Comparison of ENCODE assay signal across 11 cellular contexts in the genomic region with DNA sequence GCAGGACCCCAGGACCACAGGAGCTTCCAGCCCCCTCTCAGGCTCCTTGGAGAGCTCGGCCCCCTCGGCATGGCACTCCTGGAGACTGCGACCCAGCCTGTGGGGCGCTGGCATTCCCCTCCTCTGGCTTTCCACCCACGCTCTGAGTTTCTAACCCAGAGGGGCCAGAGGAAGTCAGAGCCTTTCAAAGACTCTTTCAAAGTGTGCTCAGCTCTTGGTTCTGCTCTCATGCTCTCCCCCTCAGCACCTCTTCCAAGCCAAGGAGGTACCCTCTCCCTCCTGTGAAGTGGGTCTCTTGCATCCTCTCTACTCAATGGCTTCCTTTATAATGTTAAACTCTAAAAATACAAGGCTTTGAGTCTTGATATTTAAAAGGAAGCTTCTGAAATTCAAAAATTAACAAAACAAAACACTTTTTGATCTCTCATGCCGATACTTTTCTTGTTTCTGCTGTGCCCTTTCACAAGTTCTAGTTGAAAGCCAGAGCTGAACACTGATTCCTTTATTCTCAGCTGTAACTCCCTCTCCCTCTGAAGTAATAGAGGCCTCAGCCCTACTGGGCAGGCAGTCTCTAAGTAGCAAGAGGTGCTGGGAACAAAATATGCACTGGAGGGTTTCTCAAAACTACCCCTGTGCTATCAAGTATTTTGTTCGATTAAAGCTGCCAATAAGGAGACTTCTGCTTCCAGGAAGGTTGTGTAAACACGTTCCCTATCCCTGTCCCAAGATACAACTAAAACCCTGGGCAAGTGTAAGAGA.
DNase-seq lines count a peak whose midpoint lies in the region; TF ChIP-seq lines count a peak whose summit lies in the region.
"Had no signal": no experiment of that assay in that cellular context is flagged by ENCODE, and none has a peak within 500 bp of the region (broad histone marks: within the 10 kb centered on the region; RNA-seq: fewer than 3 reads in every experiment).

No MANE protein-coding gene starts in this region.

- no peaks in the 10 kb centered on the region for H3K36me3 Mint-ChIP-seq in activated naive CD4-positive, alpha-beta T cell treated with anti-CD3 and anti-CD28 coated beads, Interleukin-2, amount 50 U/mL, for 24 hours
- H3K36me3 Mint-ChIP-seq in activated naive CD4-positive, alpha-beta T cell treated with anti-CD3 and anti-CD28 coated beads, Interleukin-2, amount 10 ng/mL, durations not matched to agents 7 days and 5 days = no peaks in the 10 kb centered on the region
- peaks cover 3% of the 10 kb centered on the region for H3K36me3 Mint-ChIP-seq in nephron (ENCODE audit: low read depth)
- H3K36me3 Mint-ChIP-seq in type B pancreatic cell = no peaks in the 10 kb centered on the region

- H3K4me3 ChIP-seq in astrocyte of the spinal cord (ENCODE audit: low read depth, low read length) = no peak overlapping the region
- H3K4me3 ChIP-seq: lung had no signal

- in situ Hi-C loops in astrocyte of the spinal cord (cut with HindIII; ENCODE audit: low sequenced_read_pairs) = no loop called here

- no peak overlapping the region for H3K4me3 Mint-ChIP-seq in activated naive CD4-positive, alpha-beta T cell treated with anti-CD3 and anti-CD28 coated beads, Interleukin-2, amount 50 U/mL, for 24 hours
- no peak overlapping the region for H3K4me3 Mint-ChIP-seq in activated naive CD4-positive, alpha-beta T cell treated with anti-CD3 and anti-CD28 coated beads, Interleukin-2, amount 10 ng/mL, durations not matched to agents 7 days and 5 days
- no peak overlapping the region for H3K4me3 Mint-ChIP-seq in nephron
- H3K4me3 Mint-ChIP-seq in type B pancreatic cell = no peak overlapping the region

- no peaks in the 10 kb centered on the region for H3K9me3 Mint-ChIP-seq in activated naive CD4-positive, alpha-beta T cell treated with anti-CD3 and anti-CD28 coated beads, Interleukin-2, amount 50 U/mL, for 24 hours
- no peaks in the 10 kb centered on the region for H3K9me3 Mint-ChIP-seq in activated naive CD4-positive, alpha-beta T cell treated with anti-CD3 and anti-CD28 coated beads, Interleukin-2, amount 10 ng/mL, durations not matched to agents 7 days and 5 days
- H3K9me3 Mint-ChIP-seq in nephron = peaks cover 17% of the 10 kb centered on the region
- H3K9me3 Mint-ChIP-seq in type B pancreatic cell = peaks cover 3% of the 10 kb centered on the region

- no peak for DNase-seq in activated naive CD4-positive, alpha-beta T cell treated with anti-CD3 and anti-CD28 coated beads, Interleukin-2, amount 10 ng/mL, durations not matched to agents 7 days and 5 days
- DNase-seq in astrocyte of the spinal cord (ENCODE audit: low read depth, low spot score) (peak; percentile 12), type B pancreatic cell (ENCODE audit: extremely low spot score, unreplicated experiment) (peak; percentile 37), occipital lobe (lab: John Stamatoyannopoulos, UW) (no peak), OCI-M2 (lab: John Stamatoyannopoulos, UW; ENCODE audit: unreplicated experiment) (no peak), NCI-H446 treated with DMSO at 0.1 percent for 48 hours (lab: John Stamatoyannopoulos, UW) (no peak)
- DNase-seq: BE2C, Karpas-422 had no signal

- H3K4me1 Mint-ChIP-seq in activated naive CD4-positive, alpha-beta T cell treated with anti-CD3 and anti-CD28 coated beads, Interleukin-2, amount 50 U/mL, for 24 hours = peaks cover 26% of the 10 kb centered on the region
- peaks cover 13% of the 10 kb centered on the region for H3K4me1 Mint-ChIP-seq in activated naive CD4-positive, alpha-beta T cell treated with anti-CD3 and anti-CD28 coated beads, Interleukin-2, amount 10 ng/mL, durations not matched to agents 7 days and 5 days
- H3K4me1 Mint-ChIP-seq in nephron = peaks cover 5% of the 10 kb centered on the region
- H3K4me1 Mint-ChIP-seq in type B pancreatic cell (ENCODE audit: unreplicated experiment) = peaks cover 8% of the 10 kb centered on the region

- H3K27me3 Mint-ChIP-seq in activated naive CD4-positive, alpha-beta T cell treated with anti-CD3 and anti-CD28 coated beads, Interleukin-2, amount 50 U/mL, for 24 hours = no peaks in the 10 kb centered on the region
- H3K27me3 Mint-ChIP-seq in activated naive CD4-positive, alpha-beta T cell treated with anti-CD3 and anti-CD28 coated beads, Interleukin-2, amount 10 ng/mL, durations not matched to agents 7 days and 5 days = peaks cover 8% of the 10 kb centered on the region
- H3K27me3 Mint-ChIP-seq in nephron (ENCODE audit: low read depth) (no peaks in the 10 kb centered on the region), type B pancreatic cell (no peaks in the 10 kb centered on the region)

- H3K27ac Mint-ChIP-seq in activated naive CD4-positive, alpha-beta T cell treated with anti-CD3 and anti-CD28 coated beads, Interleukin-2, amount 50 U/mL, for 24 hours = peak overlapping the region; percentile 85
- H3K27ac Mint-ChIP-seq in activated naive CD4-positive, alpha-beta T cell treated with anti-CD3 and anti-CD28 coated beads, Interleukin-2, amount 10 ng/mL, durations not matched to agents 7 days and 5 days = no peak overlapping the region
- H3K27ac Mint-ChIP-seq in nephron (peak overlapping the region; percentile 15 to 77 (median 71)), type B pancreatic cell (no peak overlapping the region)

- TF ChIP-seq CTCF in astrocyte of the spinal cord (IDR thresholded peaks at IDR 0.05; ENCODE audit: low read depth, low read length) = no peak
- TF ChIP-seq CTCF in nephron (IDR thresholded peaks at IDR 0.05; ENCODE audit: unreplicated experiment in 3 of 3) = no peak
- TF ChIP-seq CTCF in type B pancreatic cell (conservative IDR thresholded peaks at IDR 0.05) = no peak

- CTCF ChIA-PET in activated naive CD4-positive, alpha-beta T cell treated with anti-CD3 and anti-CD28 coated beads, Interleukin-2, amount 10 ng/mL, durations not matched to agents 7 days and 5 days (lab: Charles Lee) = interaction anchor here (0.7 kb wide), 1 partner anchor 184 kb away, joined by 3 read pairs; no protein-coding TSS in a partner anchor

Comparison
In these comparisons a context has a peak if more than half of its experiments do, and no peak if none do; other contexts are left out.
1. H3K27ac Mint-ChIP-seq: peak in activated naive CD4-positive, alpha-beta T cell treated with anti-CD3 and anti-CD28 coated beads, Interleukin-2, amount 50 U/mL, for 24 hours (single experiment) and nephron (3 of 3); none in activated naive CD4-positive, alpha-beta T cell treated with anti-CD3 and anti-CD28 coated beads, Interleukin-2, amount 10 ng/mL, durations not matched to agents 7 days and 5 days (single experiment) and type B pancreatic cell (single experiment).
2. DNase-seq: peak in astrocyte of the spinal cord (single experiment) and type B pancreatic cell (single experiment); none in activated naive CD4-positive, alpha-beta T cell treated with anti-CD3 and anti-CD28 coated beads, Interleukin-2, amount 10 ng/mL, durations not matched to agents 7 days and 5 days (single experiment), occipital lobe (single experiment), OCI-M2 (single experiment) and NCI-H446 treated with DMSO at 0.1 percent for 48 hours (single experiment).